In the genomic region with DNA sequence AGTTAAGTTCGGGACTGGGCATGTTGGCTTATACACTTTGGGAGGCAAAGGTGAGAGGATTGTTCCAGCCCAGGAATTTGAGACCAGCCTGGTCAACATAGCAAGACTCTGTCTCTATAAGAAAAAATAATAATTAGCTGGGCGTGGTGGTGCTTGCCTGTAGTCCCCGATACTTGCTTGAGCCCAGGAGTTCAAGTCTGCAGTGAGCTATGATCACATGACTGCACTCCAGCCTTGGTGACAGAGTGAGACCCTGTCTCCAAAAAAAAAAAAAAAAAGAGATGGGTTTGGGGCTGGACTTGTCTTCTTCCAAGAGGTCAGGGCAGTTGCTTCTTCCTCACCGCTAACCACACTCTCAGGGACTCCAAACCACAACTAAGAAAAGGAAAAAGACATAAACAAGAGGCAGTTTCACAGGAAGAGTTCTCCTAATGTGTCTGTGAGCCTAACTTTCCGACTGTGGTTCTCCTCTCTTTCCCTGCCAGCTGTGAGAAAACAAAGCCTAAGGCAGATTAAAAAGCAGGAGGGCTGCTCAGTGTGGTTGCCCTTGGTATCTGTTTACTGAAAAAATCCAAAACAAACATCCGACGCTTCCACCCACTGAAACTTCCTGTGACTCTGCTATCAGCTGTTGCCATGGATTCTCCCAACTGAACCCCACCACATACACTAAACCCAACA, we compare ENCODE assay signal across 10 cellular contexts. TPM values are rescaled to one million over a fixed set of nuclear protein-coding genes. Genes with fewer than 3 reads are reported as not detected.
A peak's percentile ranks its signal among the peaks of the same experiment; 100 is the strongest.
DNase-seq lines count a peak whose midpoint lies in the region; ATAC-seq and TF ChIP-seq lines count a peak whose summit lies in the region.
"Had no signal": no experiment of that assay in that cellular context is flagged by ENCODE, and none has a peak within 500 bp of the region (broad histone marks: within the 10 kb centered on the region; RNA-seq: fewer than 3 reads in every experiment).

No MANE protein-coding gene starts in this region.

- DNase-seq in AG08395 (ENCODE audit: low spot score): peak; percentile 75
- DNase-seq in HL-60 (ENCODE audit: low read depth in 1 of 2, low spot score in 1 of 2): peak; percentile 47 to 48
- peak; percentile 88 for DNase-seq in adipocyte (ENCODE audit: low read depth)
- DNase-seq in left lung: no peak
- no peak for DNase-seq in NCI-H146 (lab: John Stamatoyannopoulos, UW)
- no peak for DNase-seq in NCI-H1436 treated with DMSO at 0.1 percent for 48 hours (lab: John Stamatoyannopoulos, UW)
- DNase-seq in posterior vena cava (ENCODE audit: low spot score): no peak
- DNase-seq: activated B cell treated with CpG ODN at 0.5 μM for 24 hours, pancreas had no signal

- H3K4me1 ChIP-seq in adipocyte (ENCODE audit: control insufficient read depth, insufficient read depth, low read length) (peaks cover 57% of the 10 kb centered on the region), left lung (peaks cover 17 to 71% of the 10 kb centered on the region in 2 donors)
- H3K4me1 ChIP-seq: pancreas had no signal

- H3K4me3 ChIP-seq in HL-60 (replicated peaks; ENCODE audit: insufficient read depth, low read length) (no peak overlapping the region), adipocyte (ENCODE audit: low read length) (no peak overlapping the region), left lung (no peak overlapping the region)
- H3K4me3 ChIP-seq: pancreas had no signal

- H3K27me3 ChIP-seq in HL-60 (ENCODE audit: insufficient read depth, poor library complexity, severe bottlenecking): peaks cover 6% of the 10 kb centered on the region
- H3K27me3 ChIP-seq in adipocyte (replicated peaks; ENCODE audit: control insufficient read depth, insufficient read depth, low read length): no peaks in the 10 kb centered on the region
- H3K27me3 ChIP-seq in left lung: peaks cover 0 to 58% of the 10 kb centered on the region in 2 donors
- H3K27me3 ChIP-seq: pancreas had no signal

- ATAC-seq in left lung: peak; percentile 7
- ATAC-seq in HG03280 (IDR thresholded peaks at IDR 0.05; ENCODE audit: unreplicated experiment): no peak

- H3K36me3 ChIP-seq in adipocyte (ENCODE audit: control insufficient read depth, insufficient read depth, low read length, severe bottlenecking): peaks cover 6% of the 10 kb centered on the region
- no peaks in the 10 kb centered on the region for H3K36me3 ChIP-seq in left lung
- H3K36me3 ChIP-seq: pancreas had no signal

- intact Hi-C loops in left lung (cut with DNase I) (no loop called here), posterior vena cava (cut with DNase I) (no loop called here)

- H3K9me3 ChIP-seq in adipocyte (ENCODE audit: control insufficient read depth, low read length): no peaks in the 10 kb centered on the region
- H3K9me3 ChIP-seq in left lung: no peaks in the 10 kb centered on the region
- H3K9me3 ChIP-seq: pancreas had no signal

- H3K27ac ChIP-seq in HL-60 (replicated peaks) (peak overlapping the region; percentile 34), left lung (peak overlapping the region; percentile 63 to 83)
- H3K27ac ChIP-seq: pancreas had no signal

- H3K9ac ChIP-seq in adipocyte (ENCODE audit: low read length): peak overlapping the region; percentile 59

- TF ChIP-seq CTCF in HL-60 (IDR thresholded peaks at IDR 0.05; ENCODE audit: insufficient read depth, low read length) (no peak), left lung (IDR thresholded peaks at IDR 0.05) (no peak)

RNA-seq across cellular contexts. Expression of gene SERPINE1, which starts 2.4 kb away (rescaled TPM):
- total RNA-seq in left lung (10 to 100 TPM; 59.4 to 80.5 TPM), posterior vena cava (100 to 1,000 TPM in 1 of 2 donors, 10 to 100 TPM in 1; 77.3 to 240 TPM)
- total RNA-seq: activated B cell treated with CpG ODN at 0.5 μM for 24 hours had no signal

RNA-seq across cellular contexts. Expression of gene AP1S1, which starts 29.8 kb away (rescaled TPM):
- total RNA-seq in left lung (10 to 100 TPM; 39.4 to 48.7 TPM), posterior vena cava (10 to 100 TPM; 21.5 to 22.7 TPM)

RNA-seq across cellular contexts. Expression of gene TRIM56, which starts 39.2 kb away (rescaled TPM):
- total RNA-seq in left lung (10 to 100 TPM; 42.8 to 55.6 TPM), posterior vena cava (10 to 100 TPM; 33.0 to 38.2 TPM)

RNA-seq across cellular contexts. Expression of gene VGF, which starts 40.9 kb away (rescaled TPM):
- total RNA-seq in left lung (not detected), posterior vena cava (not detected)

RNA-seq across cellular contexts. Expression of gene NAT16, which starts 55.6 kb away (rescaled TPM):
- total RNA-seq in left lung: not detected
- not detected for total RNA-seq in posterior vena cava
- total RNA-seq: activated B cell treated with CpG ODN at 0.5 μM for 24 hours had no signal

Comparison
In these comparisons a context has a peak if more than half of its experiments do, and no peak if none do; other contexts are left out.
1. DNase-seq: peak in AG08395 (single experiment), HL-60 (2 of 2) and adipocyte (single experiment); none in left lung (0 of 2), NCI-H146 (single experiment), NCI-H1436 treated with DMSO at 0.1 percent for 48 hours (single experiment) and posterior vena cava (single experiment).